In the genomic region with DNA sequence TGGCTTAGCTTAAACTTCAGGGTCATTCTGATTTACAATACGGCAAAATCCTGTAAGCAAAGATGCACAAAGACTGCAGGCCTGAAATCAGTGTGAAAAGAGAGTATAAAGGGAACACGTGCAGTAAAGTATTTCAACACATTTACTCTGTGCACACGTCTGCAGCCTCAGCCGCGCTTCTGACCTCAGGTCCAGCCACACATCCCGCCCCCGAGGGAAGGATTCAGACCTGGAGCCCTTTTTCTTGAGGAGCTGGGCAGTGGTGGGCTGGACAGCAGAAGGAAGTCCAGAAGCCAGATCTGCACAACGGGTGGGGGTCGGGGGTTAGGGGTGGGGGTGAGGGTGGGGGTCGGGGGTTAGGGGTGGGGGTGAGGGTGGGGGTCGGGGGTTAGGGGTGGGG, we compare ENCODE assay signal across 1 cellular context.
TF ChIP-seq lines count a peak whose summit lies in the region.

No MANE protein-coding gene starts in this region.

TF ChIP-seq in IMR-90, 13 proteins besides CTCF, POLR2A, EP300 and RAD21:
- TF ChIP-seq RCOR1 (IDR thresholded peaks at IDR 0.05; ENCODE audit: insufficient replicate concordance, low read length) (no peak), CEBPB (IDR thresholded peaks at IDR 0.05; ENCODE audit: low read depth, low read length) (0 out of 2 replicates have a peak, but pooled peaks have one; percentile 6), RFX5 (IDR thresholded peaks at IDR 0.05; ENCODE audit: low read depth, low read length) (no peak)
